8 cellular contexts compared by ENCODE assay signal in genomic region chr1:85576256-85576641, GRCh38. TPM values are rescaled to one million over a fixed set of nuclear protein-coding genes. Genes with fewer than 3 reads are reported as not detected.
A peak's percentile ranks its signal among the peaks of the same experiment; 100 is the strongest.
DNase-seq lines count a peak whose midpoint lies in the region; ATAC-seq, FAIRE-seq and TF ChIP-seq lines count a peak whose summit lies in the region.

No MANE protein-coding gene starts in this region.

- FAIRE-seq in RCC 7860 (lab: Jason Lieb, UNC) = no peak
- FAIRE-seq in D721Med (lab: Jason Lieb, UNC) = no peak

- no peak for ATAC-seq in activated T-helper 17 cell treated with anti-CD3 and anti-CD28 coated beads, Interleukin-2, amount 50 U/mL, for 72 hours (replicated peaks)
- ATAC-seq in stimulated activated memory B cell treated with anti-CD40 and anti-IgM and Interleukin-4, amounts not matched to agents 10 μg/mL and 1 μg/mL and 100 μg/mL, for 72 hours = no peak

- peaks cover 39% of the 10 kb centered on the region for H3K27me3 Mint-ChIP-seq in HFFc6 (ENCODE audit: insufficient read depth)
- H3K27me3 Mint-ChIP-seq in activated T-helper 17 cell treated with anti-CD3 and anti-CD28 coated beads, Interleukin-2, amount 50 U/mL, for 72 hours = peaks cover 63% of the 10 kb centered on the region
- peaks cover 58% of the 10 kb centered on the region for H3K27me3 Mint-ChIP-seq in stimulated activated memory B cell treated with anti-CD40 and anti-IgM and Interleukin-4, amounts not matched to agents 10 μg/mL and 1 μg/mL and 100 μg/mL, for 72 hours

- no peak overlapping the region for H3K27ac ChIP-seq in iPS-18a (ENCODE audit: low read length)

- TF ChIP-seq CTCF in HFFc6 (IDR thresholded peaks at IDR 0.05) (no peak), D721Med (IDR thresholded peaks at IDR 0.05; ENCODE audit: insufficient read depth, missing control alignments) (no peak)

- H3K36me3 Mint-ChIP-seq in HFFc6 (ENCODE audit: low read depth) = peaks cover 65% of the 10 kb centered on the region
- no peaks in the 10 kb centered on the region for H3K36me3 Mint-ChIP-seq in activated T-helper 17 cell treated with anti-CD3 and anti-CD28 coated beads, Interleukin-2, amount 50 U/mL, for 72 hours (ENCODE audit: low read depth)
- H3K36me3 Mint-ChIP-seq in stimulated activated memory B cell treated with anti-CD40 and anti-IgM and Interleukin-4, amounts not matched to agents 10 μg/mL and 1 μg/mL and 100 μg/mL, for 72 hours = no peaks in the 10 kb centered on the region

- H3K4me3 ChIP-seq in iPS-18a (ENCODE audit: low read length) = peak overlapping the region; percentile 65

- H3K36me3 ChIP-seq in iPS-18a (ENCODE audit: control insufficient read depth, low read depth, low read length) = no peaks in the 10 kb centered on the region

- H3K27ac Mint-ChIP-seq in HFFc6 = peak overlapping the region; percentile 96
- H3K27ac Mint-ChIP-seq in activated T-helper 17 cell treated with anti-CD3 and anti-CD28 coated beads, Interleukin-2, amount 50 U/mL, for 72 hours = no peak overlapping the region
- H3K27ac Mint-ChIP-seq in stimulated activated memory B cell treated with anti-CD40 and anti-IgM and Interleukin-4, amounts not matched to agents 10 μg/mL and 1 μg/mL and 100 μg/mL, for 72 hours = no peak overlapping the region

- H3K9me3 ChIP-seq in iPS-18a (ENCODE audit: control insufficient read depth, low read depth, low read length) = no peaks in the 10 kb centered on the region

- H3K27me3 ChIP-seq in iPS-18a (ENCODE audit: control insufficient read depth, insufficient read depth, low read length) = peaks cover 44% of the 10 kb centered on the region

- peaks cover 13% of the 10 kb centered on the region for H3K9me3 Mint-ChIP-seq in HFFc6
- no peaks in the 10 kb centered on the region for H3K9me3 Mint-ChIP-seq in activated T-helper 17 cell treated with anti-CD3 and anti-CD28 coated beads, Interleukin-2, amount 50 U/mL, for 72 hours
- H3K9me3 Mint-ChIP-seq in stimulated activated memory B cell treated with anti-CD40 and anti-IgM and Interleukin-4, amounts not matched to agents 10 μg/mL and 1 μg/mL and 100 μg/mL, for 72 hours = no peaks in the 10 kb centered on the region

- peaks cover 69% of the 10 kb centered on the region for H3K4me1 Mint-ChIP-seq in HFFc6 (ENCODE audit: low read depth)
- H3K4me1 Mint-ChIP-seq in activated T-helper 17 cell treated with anti-CD3 and anti-CD28 coated beads, Interleukin-2, amount 50 U/mL, for 72 hours = peaks cover 7% of the 10 kb centered on the region
- H3K4me1 Mint-ChIP-seq in stimulated activated memory B cell treated with anti-CD40 and anti-IgM and Interleukin-4, amounts not matched to agents 10 μg/mL and 1 μg/mL and 100 μg/mL, for 72 hours = peaks cover 33% of the 10 kb centered on the region

- peak overlapping the region; percentile 99 for H3K4me3 Mint-ChIP-seq in HFFc6
- H3K4me3 Mint-ChIP-seq in activated T-helper 17 cell treated with anti-CD3 and anti-CD28 coated beads, Interleukin-2, amount 50 U/mL, for 72 hours = peak overlapping the region; percentile 63
- peak overlapping the region; percentile 72 for H3K4me3 Mint-ChIP-seq in stimulated activated memory B cell treated with anti-CD40 and anti-IgM and Interleukin-4, amounts not matched to agents 10 μg/mL and 1 μg/mL and 100 μg/mL, for 72 hours

- peaks cover 24% of the 10 kb centered on the region for H3K4me1 ChIP-seq in iPS-18a (ENCODE audit: control insufficient read depth, low read depth, low read length)

- peak overlapping the region; percentile 60 for H3K9ac ChIP-seq in iPS-18a (ENCODE audit: low read length)

- DNase-seq in HFFc6 = no peak
- no peak for DNase-seq in NCI-H1105 (lab: John Stamatoyannopoulos, UW)
- no peak for DNase-seq in RCC 7860 (ENCODE audit: low spot score)
- no peak for DNase-seq in NCI-H2107 (lab: John Stamatoyannopoulos, UW)
- DNase-seq in D721Med (ENCODE audit: insufficient read length, low spot score) = no peak

RNA-seq across cellular contexts. Expression of gene CCN1, which starts 4.3 kb away (rescaled TPM):
- 1,000 to 10,000 TPM in 3 of 6 experiments, 100 to 1,000 TPM in 3; 877 to 1,071 (median 1,004) TPM for total RNA-seq in HFFc6 (2021; fragmentation: NEBNext Ultra II Directional; extraction: Animal tissue kit (Norgen Biotek cat#: 25700))
- not detected for total RNA-seq in activated T-helper 17 cell treated with anti-CD3 and anti-CD28 coated beads, Interleukin-2, amount 50 U/mL, for 72 hours

Comparison
In these comparisons a context has a peak if more than half of its experiments do, and no peak if none do; other contexts are left out.
1. RNA of gene CCN1, which starts 4.3 kb away (total RNA-seq): 877 to 1,071 TPM in HFFc6; not detected in activated T-helper 17 cell treated with anti-CD3 and anti-CD28 coated beads, Interleukin-2, amount 50 U/mL, for 72 hours; every median in the first group is over 100 times any median in the second.
2. Peak in every context shown above with its lines, with median percentiles within 50 percentile points of each other: H3K4me3 Mint-ChIP-seq.